11 cellular contexts compared by ENCODE assay signal in genomic region chr3:114213262-114213668, GRCh38. TPM values are rescaled to one million over a fixed set of nuclear protein-coding genes. Genes with fewer than 3 reads are reported as not detected.
DNase-seq lines count a peak whose midpoint lies in the region; ATAC-seq and TF ChIP-seq lines count a peak whose summit lies in the region.
"Had no signal": no experiment of that assay in that cellular context is flagged by ENCODE, and none has a peak within 500 bp of the region (broad histone marks: within the 10 kb centered on the region; RNA-seq: fewer than 3 reads in every experiment).

No MANE protein-coding gene starts in this region.

- CTCF ChIA-PET in AG04450 (lab: Charles Lee) (interaction anchor here (0.7 to 0.9 kb wide), 2 partner anchors 77 to 172 kb away, joined by 4 to 5 read pairs; no protein-coding TSS in a partner anchor), GM10248 (lab: Yijun Ruan, JAX) (interaction anchor here (0.8 to 1.6 kb wide), 8 partner anchors 9 to 208 kb away, joined by 3 to 9 read pairs (median 3); no protein-coding TSS in a partner anchor)

- peak; percentile 17 for ATAC-seq in GM19328 (IDR thresholded peaks at IDR 0.05; ENCODE audit: unreplicated experiment)
- ATAC-seq in HG03196 (IDR thresholded peaks at IDR 0.05; ENCODE audit: unreplicated experiment), result peak; percentile 6

- H3K27me3 ChIP-seq in AG04450 (ENCODE audit: control insufficient read depth, insufficient read depth, low read length), result peaks cover 4% of the 10 kb centered on the region

- H3K9me3 ChIP-seq in AG04450 (ENCODE audit: control insufficient read depth, insufficient read depth, low read length), result no peaks in the 10 kb centered on the region

- peak overlapping the region; percentile 37 for H3K4me3 ChIP-seq in AG04450 (ENCODE audit: low read depth, low read length)

- POLR2A ChIA-PET in AG04450 (lab: Yijun Ruan, JAX) (no interaction called here), GM10248 (lab: Yijun Ruan, JAX) (interaction anchor here (0.6 to 0.7 kb wide), 4 partner anchors 9 to 200 kb away, joined by 4 to 11 read pairs (median 6); no protein-coding TSS in a partner anchor)

- H3K27ac ChIP-seq in AG04450 (ENCODE audit: low read depth, low read length), result no peak overlapping the region
- H3K27ac ChIP-seq: VCaP had no signal

- TF ChIP-seq CTCF in AG04450 (IDR thresholded peaks at IDR 0.05; ENCODE audit: low read depth, low read length) (no peak), GM10248 (IDR thresholded peaks at IDR 0.05; ENCODE audit: control extremely low read depth, extremely low read depth, low read depth, missing control alignments) (no peak)

- DNase-seq in AG04450 (ENCODE audit: low read depth, low spot score), result no peak
- peak; percentile 49 for DNase-seq in effector CD4-positive, alpha-beta T cell
- DNase-seq in A172 (ENCODE audit: low spot score), result no peak
- no peak for DNase-seq in GM10248 (ENCODE audit: extremely low spot score)
- DNase-seq in NCI-H2081 (lab: John Stamatoyannopoulos, UW), result no peak
- no peak for DNase-seq in stimulated activated naive CD4-positive, alpha-beta T cell (lab: John Stamatoyannopoulos, UW)
- DNase-seq: DMS53 had no signal

RNA-seq across cellular contexts. Expression of gene ZNF80, which starts 24.1 kb away (rescaled TPM):
- not detected in 2 replicates for polyA plus RNA-seq in AG04450 (2011; rRNA removed)
- not detected in 2 replicates for polyA minus RNA-seq in AG04450 (2011; rRNA and poly(A)+ RNA removed)
- not detected in 2 replicates for total RNA-seq in A172 (2014; rRNA removed; shearing (Covaris generic))
- total RNA-seq: neural crest cell had no signal

RNA-seq across cellular contexts. Expression of gene DRD3, which starts 34.4 kb away (rescaled TPM):
- not detected in 2 replicates for polyA plus RNA-seq in AG04450 (2011; rRNA removed)
- polyA minus RNA-seq in AG04450 (2011; rRNA and poly(A)+ RNA removed), result not detected in 2 replicates
- total RNA-seq in A172 (2014; rRNA removed; shearing (Covaris generic)), result not detected in 2 replicates
- total RNA-seq: neural crest cell had no signal
